Comparison of ENCODE assay signal across 1 cellular context in the genomic region with DNA sequence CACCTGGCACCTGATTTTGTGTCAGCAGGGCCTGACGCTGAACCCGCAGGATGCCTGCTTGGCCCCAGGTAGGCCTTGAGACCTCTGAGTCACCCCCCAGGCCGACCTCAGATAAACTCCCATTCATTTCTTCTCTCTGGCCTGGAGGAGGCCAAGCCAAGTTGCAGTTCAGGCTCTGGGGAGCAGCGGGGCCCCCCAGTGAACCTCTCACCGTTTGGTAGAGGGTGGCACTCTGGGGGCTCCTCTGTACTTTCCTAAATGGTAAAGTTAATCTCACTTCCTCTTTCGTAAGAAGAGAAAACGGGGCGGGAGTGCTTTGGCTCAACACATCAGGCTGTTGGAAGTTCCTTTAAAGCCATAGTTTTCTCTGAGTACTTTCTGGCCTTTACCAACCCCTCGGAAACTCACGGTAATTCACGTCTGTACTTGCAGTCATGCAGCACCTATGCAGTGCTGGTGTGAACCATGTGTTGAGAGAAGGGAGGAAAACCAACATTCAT.
TF ChIP-seq lines count a peak whose summit lies in the region.

No MANE protein-coding gene starts in this region.

TF ChIP-seq in GM12878, 131 proteins besides CTCF, POLR2A, EP300 and RAD21 (continued from another document and continues in another):
- TF ChIP-seq PML (IDR thresholded peaks at IDR 0.05; ENCODE audit: low read length), result no peak
- no peak for TF ChIP-seq CBX5 (IDR thresholded peaks at IDR 0.05; ENCODE audit: low read depth)
- TF ChIP-seq RUNX3 (IDR thresholded peaks at IDR 0.05; ENCODE audit: low read length), result peak; percentile 62
- TF ChIP-seq REST (IDR thresholded peaks at IDR 0.05; ENCODE audit: low read depth, low read length), result no peak
- TF ChIP-seq KAT2A (conservative IDR thresholded peaks at IDR 0.05; ENCODE audit: control insufficient read depth, low read depth, low read length), result no peak
- TF ChIP-seq HDAC6 (IDR thresholded peaks at IDR 0.05; ENCODE audit: unreplicated experiment), result peak; percentile 16
- peak; percentile 48; the same call in 1 of the 2 replicates for TF ChIP-seq CREB1 (IDR thresholded peaks at IDR 0.05; ENCODE audit: low read depth)
- TF ChIP-seq, protein P1, sequence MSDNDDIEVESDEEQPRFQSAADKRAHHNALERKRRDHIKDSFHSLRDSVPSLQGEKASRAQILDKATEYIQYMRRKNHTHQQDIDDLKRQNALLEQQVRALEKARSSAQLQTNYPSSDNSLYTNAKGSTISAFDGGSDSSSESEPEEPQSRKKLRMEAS (IDR thresholded peaks at IDR 0.05; ENCODE audit: low read depth, low read length), result no peak
- TF ChIP-seq IRF5 (IDR thresholded peaks at IDR 0.05; ENCODE audit: borderline replicate concordance), result no peak
- TF ChIP-seq, protein P2, sequence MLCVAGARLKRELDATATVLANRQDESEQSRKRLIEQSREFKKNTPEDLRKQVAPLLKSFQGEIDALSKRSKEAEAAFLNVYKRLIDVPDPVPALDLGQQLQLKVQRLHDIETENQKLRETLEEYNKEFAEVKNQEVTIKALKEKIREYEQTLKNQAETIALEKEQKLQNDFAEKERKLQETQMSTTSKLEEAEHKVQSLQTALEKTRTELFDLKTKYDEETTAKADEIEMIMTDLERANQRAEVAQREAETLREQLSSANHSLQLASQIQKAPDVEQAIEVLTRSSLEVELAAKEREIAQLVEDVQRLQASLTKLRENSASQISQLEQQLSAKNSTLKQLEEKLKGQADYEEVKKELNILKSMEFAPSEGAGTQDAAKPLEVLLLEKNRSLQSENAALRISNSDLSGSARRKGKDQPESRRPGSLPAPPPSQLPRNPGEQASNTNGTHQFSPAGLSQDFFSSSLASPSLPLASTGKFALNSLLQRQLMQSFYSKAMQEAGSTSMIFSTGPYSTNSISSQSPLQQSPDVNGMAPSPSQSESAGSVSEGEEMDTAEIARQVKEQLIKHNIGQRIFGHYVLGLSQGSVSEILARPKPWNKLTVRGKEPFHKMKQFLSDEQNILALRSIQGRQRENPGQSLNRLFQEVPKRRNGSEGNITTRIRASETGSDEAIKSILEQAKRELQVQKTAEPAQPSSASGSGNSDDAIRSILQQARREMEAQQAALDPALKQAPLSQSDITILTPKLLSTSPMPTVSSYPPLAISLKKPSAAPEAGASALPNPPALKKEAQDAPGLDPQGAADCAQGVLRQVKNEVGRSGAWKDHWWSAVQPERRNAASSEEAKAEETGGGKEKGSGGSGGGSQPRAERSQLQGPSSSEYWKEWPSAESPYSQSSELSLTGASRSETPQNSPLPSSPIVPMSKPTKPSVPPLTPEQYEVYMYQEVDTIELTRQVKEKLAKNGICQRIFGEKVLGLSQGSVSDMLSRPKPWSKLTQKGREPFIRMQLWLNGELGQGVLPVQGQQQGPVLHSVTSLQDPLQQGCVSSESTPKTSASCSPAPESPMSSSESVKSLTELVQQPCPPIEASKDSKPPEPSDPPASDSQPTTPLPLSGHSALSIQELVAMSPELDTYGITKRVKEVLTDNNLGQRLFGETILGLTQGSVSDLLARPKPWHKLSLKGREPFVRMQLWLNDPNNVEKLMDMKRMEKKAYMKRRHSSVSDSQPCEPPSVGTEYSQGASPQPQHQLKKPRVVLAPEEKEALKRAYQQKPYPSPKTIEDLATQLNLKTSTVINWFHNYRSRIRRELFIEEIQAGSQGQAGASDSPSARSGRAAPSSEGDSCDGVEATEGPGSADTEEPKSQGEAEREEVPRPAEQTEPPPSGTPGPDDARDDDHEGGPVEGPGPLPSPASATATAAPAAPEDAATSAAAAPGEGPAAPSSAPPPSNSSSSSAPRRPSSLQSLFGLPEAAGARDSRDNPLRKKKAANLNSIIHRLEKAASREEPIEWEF (IDR thresholded peaks at IDR 0.05; ENCODE audit: insufficient replicate concordance, low read depth, low read length), result no peak
- no peak for TF ChIP-seq HSF1 (IDR thresholded peaks at IDR 0.05; ENCODE audit: low read depth, low read length)
- TF ChIP-seq, protein P3, sequence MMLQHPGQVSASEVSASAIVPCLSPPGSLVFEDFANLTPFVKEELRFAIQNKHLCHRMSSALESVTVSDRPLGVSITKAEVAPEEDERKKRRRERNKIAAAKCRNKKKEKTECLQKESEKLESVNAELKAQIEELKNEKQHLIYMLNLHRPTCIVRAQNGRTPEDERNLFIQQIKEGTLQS (IDR thresholded peaks at IDR 0.05; ENCODE audit: borderline replicate concordance, extremely low read depth, low read depth, low read length), result no peak
- no peak for TF ChIP-seq RCOR1 (conservative IDR thresholded peaks at IDR 0.05; ENCODE audit: low read depth, low read length)
- TF ChIP-seq, protein P4, sequence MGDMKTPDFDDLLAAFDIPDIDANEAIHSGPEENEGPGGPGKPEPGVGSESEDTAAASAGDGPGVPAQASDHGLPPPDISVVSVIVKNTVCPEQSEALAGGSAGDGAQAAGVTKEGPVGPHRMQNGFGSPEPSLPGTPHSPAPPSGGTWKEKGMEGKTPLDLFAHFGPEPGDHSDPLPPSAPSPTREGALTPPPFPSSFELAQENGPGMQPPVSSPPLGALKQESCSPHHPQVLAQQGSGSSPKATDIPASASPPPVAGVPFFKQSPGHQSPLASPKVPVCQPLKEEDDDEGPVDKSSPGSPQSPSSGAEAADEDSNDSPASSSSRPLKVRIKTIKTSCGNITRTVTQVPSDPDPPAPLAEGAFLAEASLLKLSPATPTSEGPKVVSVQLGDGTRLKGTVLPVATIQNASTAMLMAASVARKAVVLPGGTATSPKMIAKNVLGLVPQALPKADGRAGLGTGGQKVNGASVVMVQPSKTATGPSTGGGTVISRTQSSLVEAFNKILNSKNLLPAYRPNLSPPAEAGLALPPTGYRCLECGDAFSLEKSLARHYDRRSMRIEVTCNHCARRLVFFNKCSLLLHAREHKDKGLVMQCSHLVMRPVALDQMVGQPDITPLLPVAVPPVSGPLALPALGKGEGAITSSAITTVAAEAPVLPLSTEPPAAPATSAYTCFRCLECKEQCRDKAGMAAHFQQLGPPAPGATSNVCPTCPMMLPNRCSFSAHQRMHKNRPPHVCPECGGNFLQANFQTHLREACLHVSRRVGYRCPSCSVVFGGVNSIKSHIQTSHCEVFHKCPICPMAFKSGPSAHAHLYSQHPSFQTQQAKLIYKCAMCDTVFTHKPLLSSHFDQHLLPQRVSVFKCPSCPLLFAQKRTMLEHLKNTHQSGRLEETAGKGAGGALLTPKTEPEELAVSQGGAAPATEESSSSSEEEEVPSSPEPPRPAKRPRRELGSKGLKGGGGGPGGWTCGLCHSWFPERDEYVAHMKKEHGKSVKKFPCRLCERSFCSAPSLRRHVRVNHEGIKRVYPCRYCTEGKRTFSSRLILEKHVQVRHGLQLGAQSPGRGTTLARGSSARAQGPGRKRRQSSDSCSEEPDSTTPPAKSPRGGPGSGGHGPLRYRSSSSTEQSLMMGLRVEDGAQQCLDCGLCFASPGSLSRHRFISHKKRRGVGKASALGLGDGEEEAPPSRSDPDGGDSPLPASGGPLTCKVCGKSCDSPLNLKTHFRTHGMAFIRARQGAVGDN (IDR thresholded peaks at IDR 0.05), result peak; percentile 73
- no peak for TF ChIP-seq NR2C1 (IDR thresholded peaks at IDR 0.05)
- TF ChIP-seq EGR1 (IDR thresholded peaks at IDR 0.05; ENCODE audit: borderline replicate concordance in 1 of 2, low read depth in 2 of 2, low read length in 2 of 2), result no peak
- peak; percentile 32 for TF ChIP-seq SP1 (IDR thresholded peaks at IDR 0.05; ENCODE audit: low read depth, low read length)
- TF ChIP-seq BMI1 (IDR thresholded peaks at IDR 0.05; ENCODE audit: borderline replicate concordance), result peak; percentile 47; the same call in 1 of the 2 replicates
- 0 out of 2 replicates have a peak, but pooled peaks have one; percentile 58 for TF ChIP-seq NBN (IDR thresholded peaks at IDR 0.05)
- no peak for TF ChIP-seq E2F8 (IDR thresholded peaks at IDR 0.05; ENCODE audit: low read depth, partially characterized antibody)
- TF ChIP-seq TBL1XR1 (IDR thresholded peaks at IDR 0.05; ENCODE audit: low read depth, low read length), result peak; percentile 66; the same call in 1 of the 2 replicates
- TF ChIP-seq MEF2B (IDR thresholded peaks at IDR 0.05; ENCODE audit: partially characterized antibody, poor library complexity, severe bottlenecking), result peak; percentile 87
- 0 out of 2 replicates have a peak, but pooled peaks have one; percentile 22 for TF ChIP-seq SMARCA5 (IDR thresholded peaks at IDR 0.05)
- no peak for TF ChIP-seq NFXL1 (IDR thresholded peaks at IDR 0.05; ENCODE audit: borderline replicate concordance)
- TF ChIP-seq HCFC1 (IDR thresholded peaks at IDR 0.05; ENCODE audit: low read length), result no peak
- TF ChIP-seq TAF1 (IDR thresholded peaks at IDR 0.05; ENCODE audit: borderline replicate concordance, low read depth, low read length), result no peak
